In genomic region chr12:121182222-121182896, GRCh38 we compare ENCODE assay signal across 17 cellular contexts. TPM values are rescaled to one million over a fixed set of nuclear protein-coding genes. Genes with fewer than 3 reads are reported as not detected.
"Had no signal": no experiment of that assay in that cellular context is flagged by ENCODE, and none has a peak within 500 bp of the region (broad histone marks: within the 10 kb centered on the region; RNA-seq: fewer than 3 reads in every experiment).

No MANE protein-coding gene starts in this region.

- ATAC-seq: effector memory CD8-positive, alpha-beta T cell; heart right ventricle; left ventricle myocardium superior had no signal

- H3K9me3 Mint-ChIP-seq: effector memory CD8-positive, alpha-beta T cell had no signal

- H3K27me3 Mint-ChIP-seq: effector memory CD8-positive, alpha-beta T cell had no signal

- H3K36me3 ChIP-seq: cardiac muscle cell had no signal

- FAIRE-seq: urothelium cell line had no signal

- DNase-seq: activated naive CD4-positive, alpha-beta T cell treated with anti-CD3 and anti-CD28 coated beads, Interleukin-2, amount 50 U/mL, for 16 hours; amniotic stem cell; dermis blood vessel endothelial cell; effector memory CD8-positive, alpha-beta T cell; esophagus squamous epithelium; heart right ventricle; left ventricle myocardium superior; occipital lobe; posterior cingulate gyrus; sigmoid colon; stimulated activated CD4-positive, alpha-beta T cell treated with anti-CD3 and anti-CD28 coated beads, Interleukin-4, amount 100 ng/mL, for 4 hours; stimulated activated naive CD4-positive, alpha-beta T cell had no signal

- H3K27ac Mint-ChIP-seq: effector memory CD8-positive, alpha-beta T cell had no signal

- H3K27me3 ChIP-seq: cardiac muscle cell, esophagus squamous epithelium, heart right ventricle, sigmoid colon, tibial nerve had no signal

- H3K27ac ChIP-seq: cardiac muscle cell, esophagus squamous epithelium, heart right ventricle, sigmoid colon, tibial nerve, VCaP had no signal

- H3K4me1 ChIP-seq: sigmoid colon, tibial nerve had no signal

- H3K9me3 ChIP-seq: esophagus squamous epithelium, sigmoid colon, tibial nerve had no signal

- H3K4me3 ChIP-seq: cardiac muscle cell, esophagus squamous epithelium, heart right ventricle, sigmoid colon, tibial nerve had no signal

- H3K4me3 Mint-ChIP-seq: effector memory CD8-positive, alpha-beta T cell had no signal

RNA-seq across cellular contexts. Expression of gene P2RX7, which starts 49.7 kb away (rescaled TPM):
- polyA plus RNA-seq: neural cell had no signal
